In the genomic region with DNA sequence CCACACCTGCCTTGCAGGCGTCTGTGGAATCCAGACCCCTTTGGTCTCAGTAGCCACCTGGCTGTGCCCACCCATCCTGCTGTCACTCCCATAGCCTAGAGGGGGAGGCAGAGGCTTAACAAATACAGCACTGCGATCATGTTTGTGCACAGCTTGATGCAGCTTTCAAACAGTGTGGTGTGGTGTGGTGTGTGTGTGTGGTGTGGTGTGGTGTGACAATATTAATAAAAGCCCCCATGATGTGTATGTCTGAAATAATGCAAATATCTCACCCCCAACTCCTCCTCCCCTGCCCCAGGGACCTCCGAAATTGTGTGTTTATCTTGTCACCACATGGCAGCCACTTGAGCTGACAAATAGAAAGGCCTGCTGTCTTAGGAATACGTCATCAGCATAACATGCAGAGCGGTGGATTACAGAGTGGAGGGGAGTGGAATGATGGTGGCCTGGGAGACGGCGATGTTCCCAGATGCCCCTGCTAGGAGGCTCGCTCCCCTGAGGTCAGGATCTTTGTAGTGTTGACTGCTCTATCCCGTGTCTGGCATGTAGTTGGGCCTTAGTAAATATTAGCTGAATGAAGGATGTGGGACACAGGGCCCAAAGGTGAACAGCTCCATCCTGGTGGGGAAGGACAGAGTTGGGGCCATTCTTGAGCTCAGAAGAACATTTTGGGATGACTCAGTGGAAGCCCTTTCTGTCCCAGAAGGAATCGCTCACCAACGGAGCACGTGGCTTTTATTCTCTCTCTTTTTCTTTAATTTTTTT, we compare ENCODE assay signal across 1 cellular context.
TF ChIP-seq lines count a peak whose summit lies in the region.

No MANE protein-coding gene starts in this region.

TF ChIP-seq in HepG2, 621 proteins besides CTCF, POLR2A, EP300 and RAD21 (continued from another document and continues in another):
- TF ChIP-seq, protein P1, sequence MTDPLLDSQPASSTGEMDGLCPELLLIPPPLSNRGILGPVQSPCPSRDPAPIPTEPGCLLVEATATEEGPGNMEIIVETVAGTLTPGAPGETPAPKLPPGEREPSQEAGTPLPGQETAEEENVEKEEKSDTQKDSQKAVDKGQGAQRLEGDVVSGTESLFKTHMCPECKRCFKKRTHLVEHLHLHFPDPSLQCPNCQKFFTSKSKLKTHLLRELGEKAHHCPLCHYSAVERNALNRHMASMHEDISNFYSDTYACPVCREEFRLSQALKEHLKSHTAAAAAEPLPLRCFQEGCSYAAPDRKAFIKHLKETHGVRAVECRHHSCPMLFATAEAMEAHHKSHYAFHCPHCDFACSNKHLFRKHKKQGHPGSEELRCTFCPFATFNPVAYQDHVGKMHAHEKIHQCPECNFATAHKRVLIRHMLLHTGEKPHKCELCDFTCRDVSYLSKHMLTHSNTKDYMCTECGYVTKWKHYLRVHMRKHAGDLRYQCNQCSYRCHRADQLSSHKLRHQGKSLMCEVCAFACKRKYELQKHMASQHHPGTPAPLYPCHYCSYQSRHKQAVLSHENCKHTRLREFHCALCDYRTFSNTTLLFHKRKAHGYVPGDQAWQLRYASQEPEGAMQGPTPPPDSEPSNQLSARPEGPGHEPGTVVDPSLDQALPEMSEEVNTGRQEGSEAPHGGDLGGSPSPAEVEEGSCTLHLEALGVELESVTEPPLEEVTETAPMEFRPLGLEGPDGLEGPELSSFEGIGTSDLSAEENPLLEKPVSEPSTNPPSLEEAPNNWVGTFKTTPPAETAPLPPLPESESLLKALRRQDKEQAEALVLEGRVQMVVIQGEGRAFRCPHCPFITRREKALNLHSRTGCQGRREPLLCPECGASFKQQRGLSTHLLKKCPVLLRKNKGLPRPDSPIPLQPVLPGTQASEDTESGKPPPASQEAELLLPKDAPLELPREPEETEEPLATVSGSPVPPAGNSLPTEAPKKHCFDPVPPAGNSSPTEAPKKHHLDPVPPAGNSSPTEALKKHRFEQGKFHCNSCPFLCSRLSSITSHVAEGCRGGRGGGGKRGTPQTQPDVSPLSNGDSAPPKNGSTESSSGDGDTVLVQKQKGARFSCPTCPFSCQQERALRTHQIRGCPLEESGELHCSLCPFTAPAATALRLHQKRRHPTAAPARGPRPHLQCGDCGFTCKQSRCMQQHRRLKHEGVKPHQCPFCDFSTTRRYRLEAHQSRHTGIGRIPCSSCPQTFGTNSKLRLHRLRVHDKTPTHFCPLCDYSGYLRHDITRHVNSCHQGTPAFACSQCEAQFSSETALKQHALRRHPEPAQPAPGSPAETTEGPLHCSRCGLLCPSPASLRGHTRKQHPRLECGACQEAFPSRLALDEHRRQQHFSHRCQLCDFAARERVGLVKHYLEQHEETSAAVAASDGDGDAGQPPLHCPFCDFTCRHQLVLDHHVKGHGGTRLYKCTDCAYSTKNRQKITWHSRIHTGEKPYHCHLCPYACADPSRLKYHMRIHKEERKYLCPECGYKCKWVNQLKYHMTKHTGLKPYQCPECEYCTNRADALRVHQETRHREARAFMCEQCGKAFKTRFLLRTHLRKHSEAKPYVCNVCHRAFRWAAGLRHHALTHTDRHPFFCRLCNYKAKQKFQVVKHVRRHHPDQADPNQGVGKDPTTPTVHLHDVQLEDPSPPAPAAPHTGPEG (CRISPR knock-in tag; IDR thresholded peaks at IDR 0.05): no peak
- TF ChIP-seq, protein P2, sequence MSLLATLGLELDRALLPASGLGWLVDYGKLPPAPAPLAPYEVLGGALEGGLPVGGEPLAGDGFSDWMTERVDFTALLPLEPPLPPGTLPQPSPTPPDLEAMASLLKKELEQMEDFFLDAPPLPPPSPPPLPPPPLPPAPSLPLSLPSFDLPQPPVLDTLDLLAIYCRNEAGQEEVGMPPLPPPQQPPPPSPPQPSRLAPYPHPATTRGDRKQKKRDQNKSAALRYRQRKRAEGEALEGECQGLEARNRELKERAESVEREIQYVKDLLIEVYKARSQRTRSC (CRISPR knock-in tag; IDR thresholded peaks at IDR 0.05; ENCODE audit: low read depth): no peak
- TF ChIP-seq SIN3B (IDR thresholded peaks at IDR 0.05; ENCODE audit: low read length) (no peak), CREB3 (CRISPR knock-in tag; IDR thresholded peaks at IDR 0.05) (no peak), ZNF687 (CRISPR knock-in tag; IDR thresholded peaks at IDR 0.05) (peak; percentile 43), MAF1 (CRISPR knock-in tag; IDR thresholded peaks at IDR 0.05; ENCODE audit: borderline replicate concordance) (no peak), ZFP90 (CRISPR knock-in tag; IDR thresholded peaks at IDR 0.05; ENCODE audit: borderline replicate concordance) (peak; percentile 26; the same call in 1 of the 2 replicates), RFX3 (CRISPR knock-in tag; IDR thresholded peaks at IDR 0.05) (no peak), ZBTB49 (CRISPR knock-in tag; IDR thresholded peaks at IDR 0.05; ENCODE audit: borderline replicate concordance) (no peak), ZNF274 (CRISPR knock-in tag; IDR thresholded peaks at IDR 0.05) (no peak), TMF1 (CRISPR knock-in tag; IDR thresholded peaks at IDR 0.05; ENCODE audit: low read depth) (no peak), MYC (CRISPR knock-in tag; IDR thresholded peaks at IDR 0.05; ENCODE audit: borderline replicate concordance) (peak; percentile 33; the same call in 1 of the 2 replicates), JDP2 (CRISPR knock-in tag; IDR thresholded peaks at IDR 0.05; ENCODE audit: borderline replicate concordance) (no peak), POLR2G (IDR thresholded peaks at IDR 0.05; ENCODE audit: low read depth, low read length) (no peak), ZNF558 (CRISPR knock-in tag; IDR thresholded peaks at IDR 0.05; ENCODE audit: borderline replicate concordance) (no peak), NFYC (CRISPR knock-in tag; IDR thresholded peaks at IDR 0.05) (peak; percentile 13; the same call in 1 of the 2 replicates), ZNF629 (CRISPR knock-in tag; conservative IDR thresholded peaks at IDR 0.05) (peak; percentile 38; the same call in 1 of the 2 replicates), MXD4 (CRISPR knock-in tag; IDR thresholded peaks at IDR 0.05) (0 out of 2 replicates have a peak, but pooled peaks have one; percentile 43), PPARG (CRISPR knock-in tag; conservative IDR thresholded peaks at IDR 0.05) (peak; percentile 62), ZNF678 (CRISPR knock-in tag; IDR thresholded peaks at IDR 0.05) (no peak), ZKSCAN5 (CRISPR knock-in tag; IDR thresholded peaks at IDR 0.05) (no peak), ERF (CRISPR knock-in tag; IDR thresholded peaks at IDR 0.05) (0 out of 2 replicates have a peak, but pooled peaks have one; percentile 46), ZNF891 (CRISPR knock-in tag; IDR thresholded peaks at IDR 0.05) (no peak), ZNF549 (CRISPR knock-in tag; IDR thresholded peaks at IDR 0.05) (no peak), ATF7-NPFF (CRISPR knock-in tag; IDR thresholded peaks at IDR 0.05; ENCODE audit: low read depth) (no peak), TBX2 (CRISPR knock-in tag; IDR thresholded peaks at IDR 0.05; ENCODE audit: borderline replicate concordance) (peak; percentile 53; the same call in 1 of the 2 replicates), ZSCAN25 (CRISPR knock-in tag; IDR thresholded peaks at IDR 0.05) (peak; percentile 74), TBP (CRISPR knock-in tag; IDR thresholded peaks at IDR 0.05) (no peak), RNF219 (CRISPR knock-in tag; IDR thresholded peaks at IDR 0.05) (no peak), DRAP1 (CRISPR knock-in tag; IDR thresholded peaks at IDR 0.05) (no peak; the same call in 1 of the 2 replicates), ZNF263 (CRISPR knock-in tag; IDR thresholded peaks at IDR 0.05) (no peak)
- TF ChIP-seq, protein P3, sequence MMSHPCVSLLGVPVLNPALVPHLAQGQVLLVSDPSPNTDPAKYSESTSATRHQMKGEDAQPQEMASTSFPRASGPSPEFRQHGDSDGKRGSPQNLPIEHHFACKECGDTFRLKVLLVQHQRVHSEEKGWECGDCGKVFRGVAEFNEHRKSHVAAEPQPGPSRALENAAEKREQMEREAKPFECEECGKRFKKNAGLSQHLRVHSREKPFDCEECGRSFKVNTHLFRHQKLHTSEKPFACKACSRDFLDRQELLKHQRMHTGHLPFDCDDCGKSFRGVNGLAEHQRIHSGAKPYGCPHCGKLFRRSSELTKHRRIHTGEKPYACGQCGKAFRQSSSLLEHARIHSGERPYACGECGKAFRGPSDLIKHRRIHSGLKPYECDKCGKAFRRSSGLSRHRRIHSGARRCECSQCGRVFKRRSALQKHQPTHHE (CRISPR knock-in tag; IDR thresholded peaks at IDR 0.05; ENCODE audit: borderline replicate concordance): no peak
- TF ChIP-seq, protein P4, sequence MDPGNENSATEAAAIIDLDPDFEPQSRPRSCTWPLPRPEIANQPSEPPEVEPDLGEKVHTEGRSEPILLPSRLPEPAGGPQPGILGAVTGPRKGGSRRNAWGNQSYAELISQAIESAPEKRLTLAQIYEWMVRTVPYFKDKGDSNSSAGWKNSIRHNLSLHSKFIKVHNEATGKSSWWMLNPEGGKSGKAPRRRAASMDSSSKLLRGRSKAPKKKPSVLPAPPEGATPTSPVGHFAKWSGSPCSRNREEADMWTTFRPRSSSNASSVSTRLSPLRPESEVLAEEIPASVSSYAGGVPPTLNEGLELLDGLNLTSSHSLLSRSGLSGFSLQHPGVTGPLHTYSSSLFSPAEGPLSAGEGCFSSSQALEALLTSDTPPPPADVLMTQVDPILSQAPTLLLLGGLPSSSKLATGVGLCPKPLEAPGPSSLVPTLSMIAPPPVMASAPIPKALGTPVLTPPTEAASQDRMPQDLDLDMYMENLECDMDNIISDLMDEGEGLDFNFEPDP (CRISPR knock-in tag; conservative IDR thresholded peaks at IDR 0.05): no peak
- TF ChIP-seq, protein P5, sequence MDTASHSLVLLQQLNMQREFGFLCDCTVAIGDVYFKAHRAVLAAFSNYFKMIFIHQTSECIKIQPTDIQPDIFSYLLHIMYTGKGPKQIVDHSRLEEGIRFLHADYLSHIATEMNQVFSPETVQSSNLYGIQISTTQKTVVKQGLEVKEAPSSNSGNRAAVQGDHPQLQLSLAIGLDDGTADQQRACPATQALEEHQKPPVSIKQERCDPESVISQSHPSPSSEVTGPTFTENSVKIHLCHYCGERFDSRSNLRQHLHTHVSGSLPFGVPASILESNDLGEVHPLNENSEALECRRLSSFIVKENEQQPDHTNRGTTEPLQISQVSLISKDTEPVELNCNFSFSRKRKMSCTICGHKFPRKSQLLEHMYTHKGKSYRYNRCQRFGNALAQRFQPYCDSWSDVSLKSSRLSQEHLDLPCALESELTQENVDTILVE (CRISPR knock-in tag; IDR thresholded peaks at IDR 0.05): no peak
